2 cellular contexts compared by ENCODE assay signal in the genomic region with DNA sequence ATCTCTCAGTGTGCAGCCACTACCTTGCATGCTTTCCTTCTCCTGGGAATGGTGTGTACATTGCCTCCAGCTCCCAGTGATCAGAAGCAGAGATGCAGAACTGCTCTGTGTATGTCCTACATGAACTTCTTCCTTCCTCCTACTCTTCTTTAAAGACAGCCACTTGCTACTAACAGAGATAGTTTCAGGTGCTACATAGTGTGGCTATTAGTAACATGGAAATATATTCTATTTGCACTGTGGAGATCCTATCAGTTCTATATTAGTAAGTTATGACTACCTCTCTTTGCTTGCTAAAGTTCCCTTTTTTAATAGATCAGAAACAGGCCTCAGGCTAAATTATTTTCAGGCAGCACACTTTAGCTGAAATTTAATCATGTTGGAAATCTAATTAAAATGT.
TF ChIP-seq lines count a peak whose summit lies in the region.

No MANE protein-coding gene starts in this region.

TF ChIP-seq in GM12878, 131 proteins besides CTCF, POLR2A, EP300 and RAD21 (continued from another document):
- TF ChIP-seq BRCA1 (IDR thresholded peaks at IDR 0.05; ENCODE audit: low read depth, low read length) (no peak), TCF3 (IDR thresholded peaks at IDR 0.05; ENCODE audit: borderline replicate concordance, insufficient read depth, low read depth, low read length) (no peak), ZZZ3 (IDR thresholded peaks at IDR 0.05; ENCODE audit: control insufficient read depth, insufficient read length, low read depth) (no peak), ZNF217 (IDR thresholded peaks at IDR 0.05) (no peak), SMC3 (IDR thresholded peaks at IDR 0.05; ENCODE audit: borderline replicate concordance, low read length) (no peak)

TF ChIP-seq in GM12891, 5 proteins besides CTCF, POLR2A, EP300 and RAD21 (continued from another document):
- TF ChIP-seq SPI1 (IDR thresholded peaks at IDR 0.05; ENCODE audit: low read depth, low read length), result no peak
